ENCODE assay signal across 12 cellular contexts in genomic region chr17:49969794-49970389, GRCh38. TPM values are rescaled to one million over a fixed set of nuclear protein-coding genes. Genes with fewer than 3 reads are reported as not detected.
DNase-seq lines count a peak whose midpoint lies in the region; TF ChIP-seq lines count a peak whose summit lies in the region.
"Had no signal": no experiment of that assay in that cellular context is flagged by ENCODE, and none has a peak within 500 bp of the region (broad histone marks: within the 10 kb centered on the region; RNA-seq: fewer than 3 reads in every experiment).

No MANE protein-coding gene starts in this region.

- peak overlapping the region; percentile 97 for H3K4me2 ChIP-seq in OCI-LY1 (ENCODE audit: low read length)
- no peak overlapping the region for H3K4me2 ChIP-seq in trophoblast cell (ENCODE audit: low read length)

- no peaks in the 10 kb centered on the region for H3K79me2 ChIP-seq in OCI-LY1 (ENCODE audit: insufficient read depth, low read length)
- no peaks in the 10 kb centered on the region for H3K79me2 ChIP-seq in trophoblast cell (ENCODE audit: control insufficient read depth, insufficient read depth, low read length, poor library complexity)

- H2AFZ ChIP-seq in OCI-LY1 (ENCODE audit: low read length) (no peak overlapping the region), trophoblast cell (ENCODE audit: insufficient read depth, low read length, poor library complexity) (no peak overlapping the region)
- H2AFZ ChIP-seq: GM23248, PC-9 had no signal

- H3K4me1 ChIP-seq in OCI-LY1 (ENCODE audit: insufficient read depth, low read length, severe bottlenecking): peaks cover 11% of the 10 kb centered on the region
- H3K4me1 ChIP-seq in trophoblast cell (ENCODE audit: control insufficient read depth in 1 of 2, insufficient read depth in 2 of 2, low read length in 2 of 2): peaks cover 35 to 43% of the 10 kb centered on the region in 2 experiments

- H3K9ac ChIP-seq in OCI-LY1 (ENCODE audit: low read length): no peak overlapping the region
- no peak overlapping the region for H3K9ac ChIP-seq in trophoblast cell (ENCODE audit: low read length)

- no peak overlapping the region for H2BK120ac ChIP-seq in trophoblast cell (ENCODE audit: insufficient read depth, low read length, poor library complexity)

- no peaks in the 10 kb centered on the region; the same call in 1 of the 2 replicates for H3F3A ChIP-seq in OCI-LY1 (ENCODE audit: insufficient read depth, low read length)

- H3K27ac ChIP-seq in OCI-LY1 (ENCODE audit: low read depth, low read length, poor library complexity, severe bottlenecking) (no peak overlapping the region), coronary artery (no peak overlapping the region), trophoblast cell (ENCODE audit: low read depth, low read length) (no peak overlapping the region)
- H3K27ac ChIP-seq: GM23248, PC-9, VCaP had no signal

- H3K27me3 ChIP-seq in H7 (ENCODE audit: control insufficient read depth, insufficient read depth, low read length) (peaks cover 99% of the 10 kb centered on the region), OCI-LY1 (ENCODE audit: insufficient read depth, low read length) (peaks cover 12% of the 10 kb centered on the region; the same call in 1 of the 2 replicates), trophoblast cell (ENCODE audit: insufficient read depth, low read length) (peaks cover 73% of the 10 kb centered on the region)

- H4K8ac ChIP-seq in trophoblast cell (ENCODE audit: low read depth, low read length): no peak overlapping the region

- peak overlapping the region; percentile 64; the same call in 1 of the 2 replicates for H3K4me3 ChIP-seq in H7 (ENCODE audit: insufficient read depth, low read depth, low read length)
- H3K4me3 ChIP-seq in OCI-LY1 (ENCODE audit: low read depth, low read length, poor library complexity, severe bottlenecking): peak overlapping the region; percentile 81
- peak overlapping the region; percentile 71 for H3K4me3 ChIP-seq in coronary artery
- H3K4me3 ChIP-seq in trophoblast cell (ENCODE audit: low read depth, low read length): no peak overlapping the region

- peak; percentile 77 for DNase-seq in H7
- DNase-seq in coronary artery (ENCODE audit: low spot score): no peak
- peak in 1 of 2 donors; percentile 22 for DNase-seq in trophoblast cell
- no peak for DNase-seq in germinal center (ENCODE audit: low spot score)
- no peak for DNase-seq in putamen (ENCODE audit: low spot score)
- no peak for DNase-seq in NCI-H2107 treated with DMSO at 0.1 percent for 48 hours (lab: John Stamatoyannopoulos, UW; ENCODE audit: unreplicated experiment)
- DNase-seq: anterior cingulate cortex, GM23248, PC-9 had no signal

- H3K9me3 ChIP-seq in OCI-LY1 (ENCODE audit: low read length) (no peaks in the 10 kb centered on the region), trophoblast cell (ENCODE audit: insufficient read depth, low read depth, low read length) (peaks cover 9% of the 10 kb centered on the region)

- peak overlapping the region; percentile 30 for H4K91ac ChIP-seq in trophoblast cell (ENCODE audit: low read depth, low read length)

- H3K4ac ChIP-seq in trophoblast cell (ENCODE audit: low read depth, low read length): no peak overlapping the region

- WGBS in trophoblast cell (ENCODE audit: extremely low coverage, insufficient coverage, insufficient read length): no CpG with 5 or more reads among the region's 18 CpGs

- no peak overlapping the region for H3K18ac ChIP-seq in trophoblast cell (ENCODE audit: low read length)

- no peaks in the 10 kb centered on the region for H3K9me2 ChIP-seq in OCI-LY1 (ENCODE audit: low read depth, low read length)

- no peak overlapping the region for H4K12ac ChIP-seq in trophoblast cell (ENCODE audit: low read depth, low read length)

- no peak overlapping the region for H3K23ac ChIP-seq in trophoblast cell (ENCODE audit: low read length)

- no peak overlapping the region for H2BK12ac ChIP-seq in trophoblast cell (ENCODE audit: low read length)

- no peak overlapping the region for H2AK5ac ChIP-seq in trophoblast cell (ENCODE audit: low read length)

- H4K20me1 ChIP-seq in OCI-LY1 (ENCODE audit: insufficient read depth, low read length): no peaks in the 10 kb centered on the region

- peaks cover 24% of the 10 kb centered on the region for H3K79me1 ChIP-seq in trophoblast cell (ENCODE audit: low read length)

- no peak overlapping the region for H3K14ac ChIP-seq in trophoblast cell (ENCODE audit: low read length)

- H3K36me3 ChIP-seq in H7 (replicated peaks; ENCODE audit: control insufficient read depth, insufficient read depth, low read length) (no peaks in the 10 kb centered on the region), OCI-LY1 (ENCODE audit: insufficient read depth, low read length) (no peaks in the 10 kb centered on the region), trophoblast cell (ENCODE audit: control insufficient read depth in 1 of 2, insufficient read depth in 2 of 2, low read length in 2 of 2) (no peaks in the 10 kb centered on the region)

- H2BK5ac ChIP-seq in trophoblast cell (ENCODE audit: low read depth, low read length, poor library complexity): no peak overlapping the region

- TF ChIP-seq CTCF in OCI-LY1 (IDR thresholded peaks at IDR 0.05; ENCODE audit: low read length) (no peak), coronary artery (IDR thresholded peaks at IDR 0.05) (no peak)

RNA-seq across cellular contexts. Expression of gene DLX4, which starts 0.9 kb away (rescaled TPM):
- total RNA-seq in H7 (2014; rRNA removed; shearing (Covaris generic)): 1.0 and 1.1 TPM in 2 replicates
- 11.8 and 12.7 TPM in 2 replicates for polyA plus RNA-seq in trophoblast cell (2013)
- total RNA-seq: epithelial cell of proximal tubule, GM23248 had no signal

RNA-seq across cellular contexts. Expression of gene DLX3, which starts 25.1 kb away (rescaled TPM):
- total RNA-seq in H7 (2014; rRNA removed; shearing (Covaris generic)): not detected in 2 replicates
- polyA plus RNA-seq in trophoblast cell (2013): 113 and 120 TPM in 2 replicates
- total RNA-seq: epithelial cell of proximal tubule had no signal
